In genomic region chr17:59964455-59965328, GRCh38 we compare ENCODE assay signal across 8 cellular contexts. TPM values are rescaled to one million over a fixed set of nuclear protein-coding genes. Genes with fewer than 3 reads are reported as not detected.
A peak's percentile ranks its signal among the peaks of the same experiment; 100 is the strongest.
DNase-seq lines count a peak whose midpoint lies in the region; ATAC-seq and TF ChIP-seq lines count a peak whose summit lies in the region.

TSS of gene RNFT1 (minus strand) at chr17:59964740. CDS start at chr17:59964663, 77 bp downstream.

- H3K36me3 ChIP-seq in left lung, result no peaks in the 10 kb centered on the region

- TF ChIP-seq CTCF in AG09319 (IDR thresholded peaks at IDR 0.05; ENCODE audit: low read depth, low read length), result no peak
- no peak for TF ChIP-seq CTCF in left lung (IDR thresholded peaks at IDR 0.05)

- peak within 1 kb of the TSS; percentile 66 to 68 for H3K4me3 ChIP-seq in left lung

- H3K4me1 Mint-ChIP-seq in dendritic cell treated with granulocyte-macrophage colony-stimulating factor and Interleukin-4, amounts not matched to agents 40 ng/mL and 50 ng/mL, for 4 days (ENCODE audit: low read depth), result peaks cover 25% of the 10 kb centered on the region

- H3K36me3 Mint-ChIP-seq in dendritic cell treated with granulocyte-macrophage colony-stimulating factor and Interleukin-4, amounts not matched to agents 40 ng/mL and 50 ng/mL, for 4 days (ENCODE audit: low read depth), result peaks cover 44% of the 10 kb centered on the region

- no peaks in the 10 kb centered on the region for H3K9me3 Mint-ChIP-seq in dendritic cell treated with granulocyte-macrophage colony-stimulating factor and Interleukin-4, amounts not matched to agents 40 ng/mL and 50 ng/mL, for 4 days

- ATAC-seq in HG03439 (IDR thresholded peaks at IDR 0.05; ENCODE audit: unreplicated experiment), result peak; percentile 66
- ATAC-seq in left lung, result peak; percentile 99

- H3K27ac ChIP-seq in left lung, result peak within 1 kb of the TSS; percentile 95 to 96

- H3K9me3 ChIP-seq in left lung, result no peaks in the 10 kb centered on the region

- H3K27me3 Mint-ChIP-seq in dendritic cell treated with granulocyte-macrophage colony-stimulating factor and Interleukin-4, amounts not matched to agents 40 ng/mL and 50 ng/mL, for 4 days, result no peaks in the 10 kb centered on the region

- peak; percentile 55 for TF ChIP-seq POLR2A in GM19193 (IDR thresholded peaks at IDR 0.05; ENCODE audit: extremely low read depth, insufficient read depth, insufficient read length)

- H3K4me1 ChIP-seq in left lung, result peaks cover 7 to 24% of the 10 kb centered on the region in 2 donors

- intact Hi-C loops in dendritic cell treated with granulocyte-macrophage colony-stimulating factor and Interleukin-4, amounts not matched to agents 40 ng/mL and 50 ng/mL, for 4 days (cut with micrococcal nuclease), result loop anchor here (10.0 kb wide), 1 partner anchor 70 kb away; no protein-coding TSS in a partner anchor
- intact Hi-C loops in left lung (cut with DNase I), result no loop called here

- no peaks in the 10 kb centered on the region for H3K27me3 ChIP-seq in left lung

- H3K4me3 Mint-ChIP-seq in dendritic cell treated with granulocyte-macrophage colony-stimulating factor and Interleukin-4, amounts not matched to agents 40 ng/mL and 50 ng/mL, for 4 days, result peak within 1 kb of the TSS; percentile 90

- DNase-seq in AG09319 (ENCODE audit: extremely low read depth, low read depth) (peak; percentile 32), NCI-H748 treated with DMSO at 0.1 percent for 48 hours (lab: John Stamatoyannopoulos, UW) (peak; percentile 57), left lung (peak; percentile 92 to 99)
- peak; percentile 91 for DNase-seq in activated CD4-positive, alpha-beta T cell treated with anti-CD3 and anti-CD28 coated beads, Interleukin-2, amount 50 U/mL, for 4 hours
- peak; percentile 96 for DNase-seq in stimulated activated CD4-positive, alpha-beta T cell treated with anti-CD3 and anti-CD28 coated beads, Interleukin-2, amount 100 ng/mL, for 24 hours

- H3K27ac Mint-ChIP-seq in dendritic cell treated with granulocyte-macrophage colony-stimulating factor and Interleukin-4, amounts not matched to agents 40 ng/mL and 50 ng/mL, for 4 days, result peak within 1 kb of the TSS; percentile 96

RNA-seq across cellular contexts. Expression of gene RNFT1, which starts in this region (rescaled TPM):
- 10 to 100 TPM; 28.1 to 28.2 TPM for total RNA-seq in left lung

Comparison
In these comparisons a context has a peak if more than half of its experiments do, and no peak if none do; other contexts are left out.
1. Peak in every context shown above with its lines: DNase-seq, ATAC-seq, H3K4me3 ChIP-seq and H3K27ac ChIP-seq.
2. DNase-seq: peak in every context shown above with its lines; median percentile 96 in stimulated activated CD4-positive, alpha-beta T cell treated with anti-CD3 and anti-CD28 coated beads, Interleukin-2, amount 100 ng/mL, for 24 hours; 96 in left lung; 91 in activated CD4-positive, alpha-beta T cell treated with anti-CD3 and anti-CD28 coated beads, Interleukin-2, amount 50 U/mL, for 4 hours; 57 in NCI-H748 treated with DMSO at 0.1 percent for 48 hours; 32 in AG09319.